In genomic region chr14:24274101-24274543, GRCh38 we compare ENCODE assay signal across 9 cellular contexts. TPM values are rescaled to one million over a fixed set of nuclear protein-coding genes. Genes with fewer than 3 reads are reported as not detected.
DNase-seq lines count a peak whose midpoint lies in the region; ATAC-seq and TF ChIP-seq lines count a peak whose summit lies in the region.
"Had no signal": no experiment of that assay in that cellular context is flagged by ENCODE, and none has a peak within 500 bp of the region (broad histone marks: within the 10 kb centered on the region; RNA-seq: fewer than 3 reads in every experiment).

No MANE protein-coding gene starts in this region.

- peak; percentile 44 to 55 for DNase-seq in AML-193 (lab: John Stamatoyannopoulos, UW)
- DNase-seq in GM19240 (ENCODE audit: insufficient read length, low spot score): peak; percentile 64
- peak; percentile 26 to 49 for DNase-seq in activated CD4-positive, alpha-beta T cell treated with anti-CD3 and anti-CD28 coated beads for 24 hours (ENCODE audit: low read depth in 2 of 2)
- DNase-seq in kidney epithelial cell (ENCODE audit: low read depth): peak; percentile 32
- no peak for DNase-seq in NCI-H526 (lab: John Stamatoyannopoulos, UW)
- no peak for DNase-seq in NCI-H187 treated with DMSO at 0.1 percent for 48 hours (lab: John Stamatoyannopoulos, UW)
- DNase-seq in UCSD-AML1 (lab: John Stamatoyannopoulos, UW; ENCODE audit: unreplicated experiment): no peak
- DNase-seq: DND-41 had no signal

- no peak for TF ChIP-seq CTCF in kidney epithelial cell (IDR thresholded peaks at IDR 0.05; ENCODE audit: insufficient read depth, low read length, poor library complexity, severe bottlenecking)

- H3K4me3 ChIP-seq in kidney epithelial cell (ENCODE audit: low read depth, low read length): no peak overlapping the region

- peak; percentile 39 for ATAC-seq in HG03442 (IDR thresholded peaks at IDR 0.05; ENCODE audit: unreplicated experiment)

- H3K36me3 ChIP-seq in kidney epithelial cell (ENCODE audit: control insufficient read depth, insufficient read depth, low read length): peaks cover 2% of the 10 kb centered on the region

- H3K27me3 ChIP-seq in kidney epithelial cell (ENCODE audit: control insufficient read depth, insufficient read depth, low read length): no peaks in the 10 kb centered on the region

RNA-seq across cellular contexts. Expression of gene RABGGTA, which starts 2.7 kb away (rescaled TPM):
- total RNA-seq in kidney epithelial cell: 54.0 and 59.2 TPM in 2 replicates

RNA-seq across cellular contexts. Expression of gene TGM1, which starts 11.1 kb away (rescaled TPM):
- total RNA-seq in kidney epithelial cell: 3.1 and 12.3 TPM in 2 replicates

RNA-seq across cellular contexts. Expression of gene DHRS1, which starts 25.5 kb away (rescaled TPM):
- total RNA-seq in kidney epithelial cell: 44.9 and 48.5 TPM in 2 replicates

RNA-seq across cellular contexts. Expression of gene NOP9, which starts 25.5 kb away (rescaled TPM):
- total RNA-seq in kidney epithelial cell: 27.1 and 28.7 TPM in 2 replicates

RNA-seq across cellular contexts. Expression of gene TINF2, which starts 31.7 kb away (rescaled TPM):
- 57.3 and 67.2 TPM in 2 replicates for total RNA-seq in kidney epithelial cell

Comparison
In these comparisons a context has a peak if more than half of its experiments do, and no peak if none do; other contexts are left out.
1. DNase-seq: peak in AML-193 (2 of 2), GM19240 (single experiment), activated CD4-positive, alpha-beta T cell treated with anti-CD3 and anti-CD28 coated beads for 24 hours (2 of 2) and kidney epithelial cell (single experiment); none in NCI-H526 (0 of 2), NCI-H187 treated with DMSO at 0.1 percent for 48 hours (single experiment) and UCSD-AML1 (single experiment).